8 cellular contexts compared by ENCODE assay signal in genomic region chr1:91020967-91021685, GRCh38. TPM values are rescaled to one million over a fixed set of nuclear protein-coding genes. Genes with fewer than 3 reads are reported as not detected.
DNase-seq lines count a peak whose midpoint lies in the region; ATAC-seq and TF ChIP-seq lines count a peak whose summit lies in the region.

No MANE protein-coding gene starts in this region.

- H3K9me3 ChIP-seq in right lobe of liver = no peaks in the 10 kb centered on the region

- TF ChIP-seq CTCF in AG10803 (conservative IDR thresholded peaks at IDR 0.05; ENCODE audit: low read length) = no peak
- TF ChIP-seq CTCF in right lobe of liver (IDR thresholded peaks at IDR 0.05) = no peak

- H3K4me1 ChIP-seq in right lobe of liver = peaks cover 0 to 37% (median 10%) of the 10 kb centered on the region in 4 donors

- peak overlapping the region; percentile 84 for H3K4me3 ChIP-seq in AG10803 (ENCODE audit: low read length)
- H3K4me3 ChIP-seq in right lobe of liver = peak overlapping the region; percentile 80 to 86 (median 81)

- ATAC-seq in GM18870 (IDR thresholded peaks at IDR 0.05; ENCODE audit: unreplicated experiment) (peak; percentile 30), HG03139 (IDR thresholded peaks at IDR 0.05; ENCODE audit: unreplicated experiment) (peak; percentile 36), right lobe of liver (peak; percentile 66 to 79 (median 68))

- 3% methylated on average over 7 of the region's 33 CpGs for WGBS in right lobe of liver (ENCODE audit: insufficient coverage, low coverage, low lambda C conversion rate, missing lambda C conversion rate)

- peak overlapping the region; percentile 98 to 100 (median 99) for H3K27ac ChIP-seq in right lobe of liver

- H3K27me3 ChIP-seq in right lobe of liver = no peaks in the 10 kb centered on the region

- no peaks in the 10 kb centered on the region for H3K36me3 ChIP-seq in right lobe of liver

- DNase-seq in AG10803 (ENCODE audit: low read depth) = peak; percentile 75
- peak; percentile 73 to 91 for DNase-seq in NCI-H526 (lab: John Stamatoyannopoulos, UW)
- peak; percentile 50 to 51 for DNase-seq in activated CD4-positive, alpha-beta T cell treated with anti-CD3 and anti-CD28 coated beads, Interleukin-2, amount 50 U/mL, for 4 hours
- peak; percentile 90 for DNase-seq in dermis blood vessel endothelial cell
- DNase-seq in right lobe of liver = peak; percentile 75 to 80 (median 77)
- DNase-seq in stimulated activated CD4-positive, alpha-beta T cell treated with anti-CD3 and anti-CD28 coated beads, Interleukin-4, amount 100 ng/mL, for 4 hours = peak; percentile 51

- intact Hi-C loops in right lobe of liver (cut with DNase I) = no loop called here

- TF ChIP-seq POLR2A in right lobe of liver (IDR thresholded peaks at IDR 0.05) = no peak

RNA-seq across cellular contexts. Expression of gene ZNF644, which starts 0.7 kb away (rescaled TPM):
- total RNA-seq in dermis blood vessel endothelial cell = 62.3 and 67.4 TPM in 2 replicates
- total RNA-seq in right lobe of liver = 10 to 100 TPM; 19.3 to 26.9 (median 19.9) TPM

Comparison
In these comparisons a context has a peak if more than half of its experiments do, and no peak if none do; other contexts are left out.
1. Peak in every context shown above with its lines: DNase-seq, ATAC-seq, H3K4me3 ChIP-seq and H3K27ac ChIP-seq.